Comparison of ENCODE assay signal across 20 cellular contexts in the genomic region with DNA sequence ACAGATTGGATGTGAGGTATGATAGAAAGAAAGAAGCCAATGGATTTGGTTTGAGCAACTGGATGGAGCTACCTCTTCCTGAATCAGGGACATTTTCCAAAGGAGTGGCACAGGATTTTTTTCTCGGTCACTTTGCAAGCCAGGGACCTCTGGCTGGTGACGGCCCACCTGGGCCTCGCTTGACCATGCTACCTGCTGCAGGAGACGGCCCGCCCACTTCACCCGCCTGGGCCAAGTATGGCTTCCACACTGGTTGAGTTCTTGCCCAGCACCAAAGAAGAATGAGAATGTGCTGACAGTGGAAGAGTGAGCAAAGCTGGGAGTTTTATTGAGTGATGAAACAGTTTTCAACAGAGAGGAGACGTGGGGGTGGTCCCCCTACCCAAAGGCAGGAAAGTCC. TPM values are rescaled to one million over a fixed set of nuclear protein-coding genes. Genes with fewer than 3 reads are reported as not detected.
DNase-seq lines count a peak whose midpoint lies in the region; TF ChIP-seq lines count a peak whose summit lies in the region.
"Had no signal": no experiment of that assay in that cellular context is flagged by ENCODE, and none has a peak within 500 bp of the region (broad histone marks: within the 10 kb centered on the region; RNA-seq: fewer than 3 reads in every experiment).

No MANE protein-coding gene starts in this region.

- POLR2A ChIA-PET in MCF 10A (lab: Yijun Ruan, JAX) = interaction anchor here (0.8 to 13.6 kb wide), 3 partner anchors 9 to 29 kb away, joined by 3 to 315 read pairs (median 15); no protein-coding TSS in a partner anchor

- intact Hi-C loops in MCF 10A (cut with micrococcal nuclease) = loop anchor here (10.0 kb wide), 1 partner anchor 455 kb away; a partner anchor contains a TSS
- intact Hi-C loops in breast epithelium (cut with DNase I; ENCODE audit: low total_unique reads) = no loop called here
- intact Hi-C loops in mammary epithelial cell (cut with micrococcal nuclease) = loop anchor here (5.0 kb wide), 3 partner anchors 78 to 388 kb away; a partner anchor contains a TSS

- H3K4me3 Mint-ChIP-seq in MCF 10A (ENCODE audit: unreplicated experiment) = no peak overlapping the region
- H3K4me3 Mint-ChIP-seq in neural crest cell = no peak overlapping the region
- H3K4me3 Mint-ChIP-seq: H9 had no signal

- H3K9me3 Mint-ChIP-seq in MCF 10A (ENCODE audit: unreplicated experiment) (no peaks in the 10 kb centered on the region), neural crest cell (no peaks in the 10 kb centered on the region)
- H3K9me3 Mint-ChIP-seq: H9 had no signal

- H3K9me3 ChIP-seq in breast epithelium (no peaks in the 10 kb centered on the region), mammary epithelial cell (replicated peaks; ENCODE audit: insufficient read depth, low read length) (no peaks in the 10 kb centered on the region)
- H3K9me3 ChIP-seq: SJCRH30 had no signal

- DNase-seq in MCF 10A (ENCODE audit: unreplicated experiment) = no peak
- no peak for DNase-seq in breast epithelium (ENCODE audit: low spot score in 2 of 2)
- no peak for DNase-seq in mammary epithelial cell
- no peak for DNase-seq in neural crest cell (ENCODE audit: low read depth, low spot score)
- no peak for DNase-seq in NCI-H2196 treated with DMSO at 0.1 percent for 48 hours (lab: John Stamatoyannopoulos, UW; ENCODE audit: unreplicated experiment)
- no peak for DNase-seq in cerebellar cortex (ENCODE audit: low spot score)
- DNase-seq in KG1 (lab: John Stamatoyannopoulos, UW) = no peak
- DNase-seq: GM23248; H9; NCI-H1092 treated with DMSO at 0.1 percent for 48 hours; NCI-H1436 treated with DMSO at 0.1 percent for 48 hours; NCI-H1930; NCI-H2227 treated with DMSO at 0.1 percent for 48 hours; NCI-H510A; NCI-H748 treated with DMSO at 0.1 percent for 48 hours; NK-92 treated with Interleukin-12 subunit alpha and Interleukin-12 subunit beta, amount 100 ng/mL, for 24 hours; SJCRH30 had no signal

- H2AFZ ChIP-seq in mammary epithelial cell (ENCODE audit: low read depth, low read length) = no peak overlapping the region
- H2AFZ ChIP-seq: GM23248 had no signal

- H3K4me1 Mint-ChIP-seq in MCF 10A (ENCODE audit: insufficient read depth, unreplicated experiment) (peaks cover 38% of the 10 kb centered on the region), neural crest cell (no peaks in the 10 kb centered on the region)

- no peaks in the 10 kb centered on the region for H3K27me3 Mint-ChIP-seq in MCF 10A (ENCODE audit: insufficient read depth, unreplicated experiment)
- H3K27me3 Mint-ChIP-seq in neural crest cell (ENCODE audit: low read depth) = no peaks in the 10 kb centered on the region

- 90% methylated on average over 6 of the region's 7 CpGs for WGBS in mammary epithelial cell (ENCODE audit: low coverage, missing lambda C conversion rate)

- TF ChIP-seq CTCF in MCF 10A (IDR thresholded peaks at IDR 0.05; ENCODE audit: unreplicated experiment) (no peak), breast epithelium (IDR thresholded peaks at IDR 0.05) (no peak), mammary epithelial cell (conservative IDR thresholded peaks at IDR 0.05 in 1 of 2, IDR thresholded peaks at IDR 0.05 in 1 of 2; ENCODE audit: extremely low read depth in 1 of 2, insufficient read depth in 1 of 2, low read depth in 1 of 2, low read length in 2 of 2) (no peak), neural crest cell (conservative IDR thresholded peaks at IDR 0.05) (no peak)

- H3K27ac ChIP-seq in breast epithelium (no peak overlapping the region), mammary epithelial cell (ENCODE audit: insufficient read depth, low read depth, low read length) (peak overlapping the region; percentile 98)
- H3K27ac ChIP-seq: C4-2B, GM23248, HL-60, SJCRH30 had no signal

- H4K20me1 ChIP-seq in mammary epithelial cell (ENCODE audit: insufficient read depth, low read length) = no peaks in the 10 kb centered on the region

- BruUV-seq in MCF 10A (replicated peaks; lab: Mats Ljungman, UMichigan) (no TSS peak), mammary epithelial cell (replicated peaks; lab: Mats Ljungman, UMichigan) (no TSS peak)

- no peaks in the 10 kb centered on the region for H3K36me3 ChIP-seq in breast epithelium
- H3K36me3 ChIP-seq in mammary epithelial cell (ENCODE audit: insufficient read depth, low read length) = peaks cover 4% of the 10 kb centered on the region
- H3K36me3 ChIP-seq: SJCRH30 had no signal

- CTCF ChIA-PET in MCF 10A (lab: Yijun Ruan, JAX) = no interaction called here
- CTCF ChIA-PET in mammary epithelial cell (lab: Charles Lee; ENCODE audit: low non-redundant PET) = no interaction called here

- H3K79me2 ChIP-seq in mammary epithelial cell (ENCODE audit: insufficient read depth, low read length) = peaks cover 4% of the 10 kb centered on the region

- H3K36me3 Mint-ChIP-seq in MCF 10A (ENCODE audit: insufficient read depth, unreplicated experiment) = peaks cover 55% of the 10 kb centered on the region
- H3K36me3 Mint-ChIP-seq in neural crest cell (ENCODE audit: low read depth) = peaks cover 6% of the 10 kb centered on the region

- H3K4me1 ChIP-seq in breast epithelium (no peaks in the 10 kb centered on the region), mammary epithelial cell (ENCODE audit: insufficient read depth, low read length) (peaks cover 59% of the 10 kb centered on the region)
- H3K4me1 ChIP-seq: SJCRH30 had no signal

- dilution Hi-C loops in mammary epithelial cell (cut with HindIII; ENCODE audit: low sequenced_read_pairs) = no loop called here

- peak overlapping the region; percentile 65 for H3K27ac Mint-ChIP-seq in MCF 10A (ENCODE audit: low read depth, unreplicated experiment)
- peak overlapping the region; percentile 16 for H3K27ac Mint-ChIP-seq in neural crest cell (ENCODE audit: unreplicated experiment)

- H3K9ac ChIP-seq in mammary epithelial cell (ENCODE audit: insufficient read depth, low read length) = no peak overlapping the region
- H3K9ac ChIP-seq: GM23248 had no signal

- no peaks in the 10 kb centered on the region for H3K27me3 ChIP-seq in breast epithelium
- no peaks in the 10 kb centered on the region for H3K27me3 ChIP-seq in mammary epithelial cell (ENCODE audit: insufficient read depth, low read length)
- H3K27me3 ChIP-seq: SJCRH30 had no signal

- H3K4me3 ChIP-seq in breast epithelium = no peak overlapping the region
- H3K4me3 ChIP-seq in mammary epithelial cell (replicated peaks in 1 of 3; ENCODE audit: insufficient read depth in 1 of 3, low read depth in 2 of 3, low read length in 3 of 3) = no peak overlapping the region
- H3K4me3 ChIP-seq: GM23248, K562, SJCRH30 had no signal

- no peak overlapping the region for H3K4me2 ChIP-seq in mammary epithelial cell (ENCODE audit: insufficient read depth, low read depth, low read length)

- TF ChIP-seq POLR2A in breast epithelium (IDR thresholded peaks at IDR 0.05) = no peak

- in situ Hi-C loops in mammary epithelial cell (cut with MboI; ENCODE audit: low sequenced_read_pairs in 2 of 2) = loop anchor here in 1 of 2 donors (5.0 to 25.0 kb wide), 2 partner anchors 163 to 332 kb away; no protein-coding TSS in a partner anchor

RNA-seq across cellular contexts. Expression of a gene that starts 24.5 kb away (rescaled TPM):
- total RNA-seq in MCF 10A (2022) = 13.2 and 15.0 TPM in 2 replicates
- 10 to 100 TPM; 14.3 to 30.5 (median 14.7) TPM for total RNA-seq in breast epithelium
- 100 to 1,000 TPM in 1 of 2 donors, 10 to 100 TPM in 1; 72.2 to 116 TPM for total RNA-seq in mammary epithelial cell
- polyA plus RNA-seq in mammary epithelial cell = 35.3 TPM
- 112 TPM for polyA minus RNA-seq in mammary epithelial cell
- 22.8 and 23.2 TPM in 2 replicates for total RNA-seq in neural crest cell

RNA-seq across cellular contexts. Expression of a gene that starts 38.2 kb away (rescaled TPM):
- total RNA-seq in MCF 10A (2022) (31.8 and 46.7 TPM in 2 replicates), breast epithelium (10 to 100 TPM; 23.8 to 31.2 (median 25.2) TPM), mammary epithelial cell (10 to 100 TPM; 42.6 to 65.0 TPM), neural crest cell (11.9 and 13.2 TPM in 2 replicates)
- 50.1 TPM for polyA plus RNA-seq in mammary epithelial cell
- polyA minus RNA-seq in mammary epithelial cell = 25.7 TPM
